In genomic region chr9:135884328-135885035, GRCh38 we compare ENCODE assay signal across 15 cellular contexts. TPM values are rescaled to one million over a fixed set of nuclear protein-coding genes. Genes with fewer than 3 reads are reported as not detected.
A peak's percentile ranks its signal among the peaks of the same experiment; 100 is the strongest.
DNase-seq lines count a peak whose midpoint lies in the region; ATAC-seq and TF ChIP-seq lines count a peak whose summit lies in the region.
"Had no signal": no experiment of that assay in that cellular context is flagged by ENCODE, and none has a peak within 500 bp of the region (broad histone marks: within the 10 kb centered on the region; RNA-seq: fewer than 3 reads in every experiment).

No MANE protein-coding gene starts in this region.

- H3K4me3 ChIP-seq in AG04450 (ENCODE audit: low read depth, low read length) (no peak overlapping the region), choroid plexus epithelial cell (ENCODE audit: low read depth, low read length) (no peak overlapping the region)
- H3K4me3 ChIP-seq: esophagus squamous epithelium had no signal

- H3K27ac Mint-ChIP-seq in mesothelial cell of epicardium = peak overlapping the region; percentile 2
- H3K27ac Mint-ChIP-seq: stimulated activated naive CD8-positive, alpha-beta T cell treated with anti-CD3 and anti-CD28 coated beads, Interleukin-15, Interleukin-2, amounts not matched to agents 100 ng/mL and 50 ng/mL, for 24 hours had no signal

- intact Hi-C loops in Right ventricle myocardium superior (cut with DNase I) = no loop called here

- H3K4me3 Mint-ChIP-seq in mesothelial cell of epicardium = no peak overlapping the region
- H3K4me3 Mint-ChIP-seq: stimulated activated naive CD8-positive, alpha-beta T cell treated with anti-CD3 and anti-CD28 coated beads, Interleukin-15, Interleukin-2, amounts not matched to agents 100 ng/mL and 50 ng/mL, for 24 hours had no signal

- H3K27me3 ChIP-seq in AG04450 (ENCODE audit: control insufficient read depth, insufficient read depth, low read length) = no peaks in the 10 kb centered on the region
- H3K27me3 ChIP-seq: brain microvascular endothelial cell, esophagus squamous epithelium, neutrophil had no signal

- POLR2A ChIA-PET in AG04450 (lab: Yijun Ruan, JAX) = no interaction called here

- no peaks in the 10 kb centered on the region for H3K27me3 Mint-ChIP-seq in mesothelial cell of epicardium (ENCODE audit: low read depth)
- H3K27me3 Mint-ChIP-seq: stimulated activated naive CD8-positive, alpha-beta T cell treated with anti-CD3 and anti-CD28 coated beads, Interleukin-15, Interleukin-2, amounts not matched to agents 100 ng/mL and 50 ng/mL, for 24 hours had no signal

- TF ChIP-seq CTCF in AG04450 (IDR thresholded peaks at IDR 0.05; ENCODE audit: low read depth, low read length) (no peak), choroid plexus epithelial cell (conservative IDR thresholded peaks at IDR 0.05; ENCODE audit: low read depth, low read length) (no peak), mesothelial cell of epicardium (IDR thresholded peaks at IDR 0.05; ENCODE audit: unreplicated experiment) (no peak)

- no peak for DNase-seq in AG04450 (ENCODE audit: low read depth, low spot score)
- peak; percentile 23 for DNase-seq in HuH-7 (ENCODE audit: low spot score)
- DNase-seq in choroid plexus epithelial cell (ENCODE audit: low read depth) = peak; percentile 50
- DNase-seq in mesothelial cell of epicardium (ENCODE audit: low spot score in 2 of 2, unreplicated experiment in 2 of 2) = peak in 1 of 2 experiments; percentile 20
- no peak for DNase-seq in Kasumi-1 (lab: John Stamatoyannopoulos, UW)
- no peak for DNase-seq in NOMO-1 (lab: John Stamatoyannopoulos, UW; ENCODE audit: unreplicated experiment in 2 of 2)
- DNase-seq in Right ventricle myocardium superior = no peak
- DNase-seq: brain microvascular endothelial cell; esophagus squamous epithelium; kidney glomerular epithelial cell; NCI-H2081; stimulated activated CD4-positive, alpha-beta T cell treated with anti-CD3 and anti-CD28 coated beads, Interleukin-2, amount 100 ng/mL, for 24 hours had no signal

- CTCF ChIA-PET in AG04450 (lab: Charles Lee) = interaction anchor here (1.0 kb wide), 1 partner anchor 17 kb away, joined by 3 read pairs; no protein-coding TSS in a partner anchor

- H3K9me3 Mint-ChIP-seq in mesothelial cell of epicardium = no peaks in the 10 kb centered on the region
- H3K9me3 Mint-ChIP-seq: stimulated activated naive CD8-positive, alpha-beta T cell treated with anti-CD3 and anti-CD28 coated beads, Interleukin-15, Interleukin-2, amounts not matched to agents 100 ng/mL and 50 ng/mL, for 24 hours had no signal

- H3K9me3 ChIP-seq in AG04450 (ENCODE audit: control insufficient read depth, insufficient read depth, low read length) = no peaks in the 10 kb centered on the region; the same call in 1 of the 2 replicates
- H3K9me3 ChIP-seq: esophagus squamous epithelium, neutrophil had no signal

- H3K36me3 Mint-ChIP-seq in mesothelial cell of epicardium = no peaks in the 10 kb centered on the region

- H3K4me1 Mint-ChIP-seq in mesothelial cell of epicardium = peaks cover 39% of the 10 kb centered on the region

- ATAC-seq in Right ventricle myocardium superior (ENCODE audit: poor library complexity) (no peak), GM19035 (IDR thresholded peaks at IDR 0.05; ENCODE audit: unreplicated experiment) (no peak)

- peak overlapping the region; percentile 90 for H3K27ac ChIP-seq in AG04450 (ENCODE audit: low read depth, low read length)
- H3K27ac ChIP-seq: brain microvascular endothelial cell, esophagus squamous epithelium, neutrophil had no signal

RNA-seq across cellular contexts. Expression of gene CAMSAP1, which starts 22.9 kb away (rescaled TPM):
- 7.8 and 9.5 TPM in 2 replicates for polyA plus RNA-seq in AG04450 (2011; rRNA removed)
- 93.8 and 98.0 TPM in 2 replicates for polyA minus RNA-seq in AG04450 (2011; rRNA and poly(A)+ RNA removed)
- total RNA-seq in mesothelial cell of epicardium (62.4 to 64.4 TPM (median 63.3 TPM) in 3 replicates), Right ventricle myocardium superior (18.3 TPM)

Comparison
In these comparisons a context has a peak if more than half of its experiments do, and no peak if none do; other contexts are left out.
1. DNase-seq: peak in HuH-7 (single experiment) and choroid plexus epithelial cell (single experiment); none in AG04450 (single experiment), Kasumi-1 (0 of 2), NOMO-1 (0 of 2) and Right ventricle myocardium superior (single experiment).